8 cellular contexts compared by ENCODE assay signal in genomic region chr2:46983065-46983801, GRCh38. TPM values are rescaled to one million over a fixed set of nuclear protein-coding genes. Genes with fewer than 3 reads are reported as not detected.
DNase-seq lines count a peak whose midpoint lies in the region; ATAC-seq and TF ChIP-seq lines count a peak whose summit lies in the region.

No MANE protein-coding gene starts in this region.

- H3K4me1 ChIP-seq in tibial artery: peaks cover 4 to 61% (median 49%) of the 10 kb centered on the region in 4 donors
- H3K4me1 ChIP-seq in A673 (ENCODE audit: insufficient read depth, low read length, poor library complexity, severe bottlenecking): no peaks in the 10 kb centered on the region

- peak overlapping the region; percentile 93 to 100 (median 99) for H3K27ac Mint-ChIP-seq in CD14-positive monocyte

- TF ChIP-seq POLR2A in Raji (IDR thresholded peaks at IDR 0.05; ENCODE audit: insufficient read depth, low read depth, low read length): peak; percentile 68

- ATAC-seq in GM19025 (IDR thresholded peaks at IDR 0.05; ENCODE audit: low read depth, unreplicated experiment): peak; percentile 38
- peak; percentile 35 for ATAC-seq in HG03097 (IDR thresholded peaks at IDR 0.05; ENCODE audit: low FRiP score, unreplicated experiment)

- BruUV-seq in A673 (replicated peaks; lab: Mats Ljungman, UMichigan): no TSS peak

- H3K27ac ChIP-seq in tibial artery (peak overlapping the region; percentile 46 to 78), A673 (ENCODE audit: low read depth, low read length, poor library complexity, severe bottlenecking) (no peak overlapping the region)

- intact Hi-C loops in CD14-positive monocyte (cut with micrococcal nuclease): loop anchor here in 1 of 2 donors (5.0 kb wide), 1 partner anchor 89 kb away; no protein-coding TSS in a partner anchor
- intact Hi-C loops in tibial artery (cut with DNase I; ENCODE audit: low total_unique reads): no loop called here
- intact Hi-C loops in A673 (cut with micrococcal nuclease; ENCODE audit: unreplicated experiment): no loop called here

- H3K4me3 Mint-ChIP-seq in CD14-positive monocyte: peak overlapping the region; percentile 45 to 81

- peaks cover 90% of the 10 kb centered on the region for H3K4me1 Mint-ChIP-seq in CD14-positive monocyte

- H3K9me3 ChIP-seq in tibial artery: no peaks in the 10 kb centered on the region
- no peaks in the 10 kb centered on the region for H3K9me3 ChIP-seq in A673 (ENCODE audit: low read depth, low read length, poor library complexity, severe bottlenecking)

- H3K36me3 Mint-ChIP-seq in CD14-positive monocyte: peaks cover 50 to 89% of the 10 kb centered on the region in 2 donors

- H3K27me3 ChIP-seq in tibial artery (no peaks in the 10 kb centered on the region), A673 (replicated peaks; ENCODE audit: insufficient read depth, low read depth, low read length, poor library complexity) (no peaks in the 10 kb centered on the region)

- peak; percentile 64 for DNase-seq in CD14-positive monocyte (ENCODE audit: low spot score)
- DNase-seq in fibroblast of villous mesenchyme (ENCODE audit: low read depth): peak; percentile 71
- peak in 1 of 2 donors; percentile 53 for DNase-seq in tibial artery
- DNase-seq in T1000 (lab: John Stamatoyannopoulos, UW): no peak
- no peak for DNase-seq in A673 (ENCODE audit: low spot score)

- no peaks in the 10 kb centered on the region for H3K9me3 Mint-ChIP-seq in CD14-positive monocyte

- TF ChIP-seq CTCF in CD14-positive monocyte (IDR thresholded peaks at IDR 0.05): no peak
- TF ChIP-seq CTCF in fibroblast of villous mesenchyme (IDR thresholded peaks at IDR 0.05; ENCODE audit: insufficient read depth, low read depth, low read length): no peak
- no peak for TF ChIP-seq CTCF in tibial artery (IDR thresholded peaks at IDR 0.05)
- TF ChIP-seq CTCF in A673 (conservative IDR thresholded peaks at IDR 0.05; ENCODE audit: low read depth, low read length): no peak

- no peak overlapping the region for H3K4me3 ChIP-seq in fibroblast of villous mesenchyme (ENCODE audit: low read depth, low read length)
- no peak overlapping the region for H3K4me3 ChIP-seq in tibial artery
- H3K4me3 ChIP-seq in A673 (ENCODE audit: low read depth, low read length, poor library complexity, severe bottlenecking): no peak overlapping the region

- H3K27me3 Mint-ChIP-seq in CD14-positive monocyte (ENCODE audit: low read depth in 3 of 3): peaks cover 0 to 6% (median 1%) of the 10 kb centered on the region in 3 donors

- H3K36me3 ChIP-seq in tibial artery (peaks cover 0 to 45% (median 15%) of the 10 kb centered on the region in 3 donors), A673 (ENCODE audit: insufficient read depth, low read length, poor library complexity, severe bottlenecking) (no peaks in the 10 kb centered on the region)

- CTCF ChIA-PET in A673 (lab: Charles Lee): no interaction called here

- POLR2A ChIA-PET in A673 (lab: Charles Lee; ENCODE audit: low non-redundant PET): no interaction called here

RNA-seq across cellular contexts. Expression of gene TTC7A, which starts 42.2 kb away (rescaled TPM):
- 10 to 100 TPM; 43.2 to 52.5 TPM for polyA plus RNA-seq in CD14-positive monocyte
- 31.6 and 35.0 TPM in 2 replicates for total RNA-seq in fibroblast of villous mesenchyme
- 1.8 and 4.3 TPM in 2 replicates for total RNA-seq in A673 (2021)

Comparison
In these comparisons a context has a peak if more than half of its experiments do, and no peak if none do; other contexts are left out.
1. DNase-seq: peak in CD14-positive monocyte (single experiment) and fibroblast of villous mesenchyme (single experiment); none in T1000 (single experiment) and A673 (single experiment).